Comparison of ENCODE assay signal across 1 cellular context in the genomic region with DNA sequence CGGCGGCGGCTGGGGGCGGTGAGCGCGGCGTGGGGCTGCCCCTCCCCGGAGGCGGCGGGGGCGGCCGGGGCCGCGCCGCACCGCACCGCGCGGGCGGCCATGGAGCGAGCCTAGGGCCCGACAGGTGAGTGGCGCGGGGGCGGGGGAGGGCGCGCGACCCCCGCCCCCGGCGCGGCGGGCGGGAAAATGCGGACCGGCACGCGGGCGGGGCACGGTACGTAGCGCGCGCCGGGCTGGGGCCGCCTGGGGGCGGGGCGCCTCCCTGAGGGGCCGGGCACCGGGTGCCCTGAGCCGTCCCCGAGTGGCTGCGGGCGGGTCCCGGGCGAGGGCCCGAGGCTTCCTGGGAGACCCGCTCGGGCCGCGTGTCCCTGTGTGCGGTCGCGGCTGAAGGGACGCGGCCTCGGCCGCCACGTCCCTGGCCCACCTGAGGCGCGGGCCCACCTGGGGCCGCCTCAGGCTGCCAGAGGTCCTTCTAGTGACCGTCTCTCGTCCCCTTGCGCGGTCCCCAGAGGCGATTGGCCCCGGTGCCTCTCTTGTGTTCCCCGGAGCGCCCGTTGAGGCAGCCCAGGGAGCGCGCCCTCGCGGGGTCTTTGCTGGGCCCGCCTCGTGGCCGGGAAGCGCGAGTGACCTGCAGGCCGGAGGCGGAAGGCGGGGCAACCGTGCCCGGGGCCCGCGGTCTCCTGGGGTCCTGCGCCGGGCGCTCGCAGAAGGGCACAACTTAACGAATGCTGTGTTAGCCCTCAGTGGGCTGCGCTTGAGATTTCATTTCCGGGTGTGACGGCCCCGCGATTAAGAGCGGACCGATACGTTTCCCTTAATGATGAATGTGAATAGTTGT.
TF ChIP-seq lines count a peak whose summit lies in the region.

No MANE protein-coding gene starts in this region.

TF ChIP-seq in HepG2, 621 proteins besides CTCF, POLR2A, EP300 and RAD21 (continued from another document and continues in another):
- TF ChIP-seq, protein P1, sequence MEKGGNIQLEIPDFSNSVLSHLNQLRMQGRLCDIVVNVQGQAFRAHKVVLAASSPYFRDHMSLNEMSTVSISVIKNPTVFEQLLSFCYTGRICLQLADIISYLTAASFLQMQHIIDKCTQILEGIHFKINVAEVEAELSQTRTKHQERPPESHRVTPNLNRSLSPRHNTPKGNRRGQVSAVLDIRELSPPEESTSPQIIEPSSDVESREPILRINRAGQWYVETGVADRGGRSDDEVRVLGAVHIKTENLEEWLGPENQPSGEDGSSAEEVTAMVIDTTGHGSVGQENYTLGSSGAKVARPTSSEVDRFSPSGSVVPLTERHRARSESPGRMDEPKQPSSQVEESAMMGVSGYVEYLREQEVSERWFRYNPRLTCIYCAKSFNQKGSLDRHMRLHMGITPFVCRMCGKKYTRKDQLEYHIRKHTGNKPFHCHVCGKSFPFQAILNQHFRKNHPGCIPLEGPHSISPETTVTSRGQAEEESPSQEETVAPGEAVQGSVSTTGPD (CRISPR knock-in tag; IDR thresholded peaks at IDR 0.05): no peak
- TF ChIP-seq, protein P2, sequence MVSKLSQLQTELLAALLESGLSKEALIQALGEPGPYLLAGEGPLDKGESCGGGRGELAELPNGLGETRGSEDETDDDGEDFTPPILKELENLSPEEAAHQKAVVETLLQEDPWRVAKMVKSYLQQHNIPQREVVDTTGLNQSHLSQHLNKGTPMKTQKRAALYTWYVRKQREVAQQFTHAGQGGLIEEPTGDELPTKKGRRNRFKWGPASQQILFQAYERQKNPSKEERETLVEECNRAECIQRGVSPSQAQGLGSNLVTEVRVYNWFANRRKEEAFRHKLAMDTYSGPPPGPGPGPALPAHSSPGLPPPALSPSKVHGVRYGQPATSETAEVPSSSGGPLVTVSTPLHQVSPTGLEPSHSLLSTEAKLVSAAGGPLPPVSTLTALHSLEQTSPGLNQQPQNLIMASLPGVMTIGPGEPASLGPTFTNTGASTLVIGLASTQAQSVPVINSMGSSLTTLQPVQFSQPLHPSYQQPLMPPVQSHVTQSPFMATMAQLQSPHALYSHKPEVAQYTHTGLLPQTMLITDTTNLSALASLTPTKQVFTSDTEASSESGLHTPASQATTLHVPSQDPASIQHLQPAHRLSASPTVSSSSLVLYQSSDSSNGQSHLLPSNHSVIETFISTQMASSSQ (IDR thresholded peaks at IDR 0.05; ENCODE audit: low read depth): no peak
- TF ChIP-seq, protein P2 (CRISPR knock-in tag; IDR thresholded peaks at IDR 0.05; ENCODE audit: borderline replicate concordance): no peak
- TF ChIP-seq, protein P3, sequence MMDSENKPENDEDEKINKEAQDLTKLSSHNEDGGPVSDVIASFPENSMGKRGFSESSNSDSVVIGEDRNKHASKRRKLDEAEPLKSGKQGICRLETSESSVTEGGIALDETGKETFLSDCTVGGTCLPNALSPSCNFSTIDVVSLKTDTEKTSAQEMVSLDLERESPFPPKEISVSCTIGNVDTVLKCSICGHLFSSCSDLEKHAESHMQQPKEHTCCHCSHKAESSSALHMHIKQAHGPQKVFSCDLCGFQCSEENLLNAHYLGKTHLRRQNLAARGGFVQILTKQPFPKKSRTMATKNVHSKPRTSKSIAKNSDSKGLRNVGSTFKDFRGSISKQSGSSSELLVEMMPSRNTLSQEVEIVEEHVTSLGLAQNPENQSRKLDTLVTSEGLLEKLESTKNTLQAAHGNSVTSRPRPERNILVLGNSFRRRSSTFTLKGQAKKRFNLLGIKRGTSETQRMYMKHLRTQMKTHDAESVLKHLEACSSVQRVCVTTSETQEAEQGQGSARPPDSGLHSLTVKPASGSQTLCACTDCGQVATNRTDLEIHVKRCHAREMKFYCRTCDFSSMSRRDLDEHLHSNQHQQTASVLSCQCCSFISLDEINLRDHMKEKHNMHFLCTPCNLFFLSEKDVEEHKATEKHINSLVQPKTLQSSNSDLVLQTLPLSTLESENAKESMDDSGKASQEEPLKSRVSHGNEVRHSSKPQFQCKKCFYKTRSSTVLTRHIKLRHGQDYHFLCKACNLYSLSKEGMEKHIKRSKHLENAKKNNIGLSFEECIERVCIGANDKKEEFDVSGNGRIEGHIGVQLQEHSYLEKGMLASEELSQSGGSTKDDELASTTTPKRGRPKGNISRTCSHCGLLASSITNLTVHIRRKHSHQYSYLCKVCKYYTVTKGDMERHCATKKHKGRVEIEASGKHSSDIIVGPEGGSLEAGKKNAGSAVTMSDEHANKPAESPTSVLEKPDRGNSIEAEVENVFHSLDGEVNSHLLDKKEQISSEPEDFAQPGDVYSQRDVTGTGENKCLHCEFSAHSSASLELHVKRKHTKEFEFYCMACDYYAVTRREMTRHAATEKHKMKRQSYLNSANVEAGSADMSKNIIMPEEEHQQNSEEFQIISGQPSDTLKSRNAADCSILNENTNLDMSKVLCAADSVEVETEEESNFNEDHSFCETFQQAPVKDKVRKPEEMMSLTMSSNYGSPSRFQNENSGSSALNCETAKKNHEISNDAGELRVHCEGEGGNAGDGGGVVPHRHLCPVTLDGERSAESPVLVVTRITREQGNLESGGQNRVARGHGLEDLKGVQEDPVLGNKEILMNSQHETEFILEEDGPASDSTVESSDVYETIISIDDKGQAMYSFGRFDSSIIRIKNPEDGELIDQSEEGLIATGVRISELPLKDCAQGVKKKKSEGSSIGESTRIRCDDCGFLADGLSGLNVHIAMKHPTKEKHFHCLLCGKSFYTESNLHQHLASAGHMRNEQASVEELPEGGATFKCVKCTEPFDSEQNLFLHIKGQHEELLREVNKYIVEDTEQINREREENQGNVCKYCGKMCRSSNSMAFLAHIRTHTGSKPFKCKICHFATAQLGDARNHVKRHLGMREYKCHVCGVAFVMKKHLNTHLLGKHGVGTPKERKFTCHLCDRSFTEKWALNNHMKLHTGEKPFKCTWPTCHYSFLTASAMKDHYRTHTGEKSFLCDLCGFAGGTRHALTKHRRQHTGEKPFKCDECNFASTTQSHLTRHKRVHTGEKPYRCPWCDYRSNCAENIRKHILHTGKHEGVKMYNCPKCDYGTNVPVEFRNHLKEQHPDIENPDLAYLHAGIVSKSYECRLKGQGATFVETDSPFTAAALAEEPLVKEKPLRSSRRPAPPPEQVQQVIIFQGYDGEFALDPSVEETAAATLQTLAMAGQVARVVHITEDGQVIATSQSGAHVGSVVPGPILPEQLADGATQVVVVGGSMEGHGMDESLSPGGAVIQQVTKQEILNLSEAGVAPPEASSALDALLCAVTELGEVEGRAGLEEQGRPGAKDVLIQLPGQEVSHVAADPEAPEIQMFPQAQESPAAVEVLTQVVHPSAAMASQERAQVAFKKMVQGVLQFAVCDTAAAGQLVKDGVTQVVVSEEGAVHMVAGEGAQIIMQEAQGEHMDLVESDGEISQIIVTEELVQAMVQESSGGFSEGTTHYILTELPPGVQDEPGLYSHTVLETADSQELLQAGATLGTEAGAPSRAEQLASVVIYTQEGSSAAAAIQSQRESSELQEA (CRISPR knock-in tag; IDR thresholded peaks at IDR 0.05; ENCODE audit: not compliant biosample characterization): peak; percentile 49
- TF ChIP-seq, protein P4, sequence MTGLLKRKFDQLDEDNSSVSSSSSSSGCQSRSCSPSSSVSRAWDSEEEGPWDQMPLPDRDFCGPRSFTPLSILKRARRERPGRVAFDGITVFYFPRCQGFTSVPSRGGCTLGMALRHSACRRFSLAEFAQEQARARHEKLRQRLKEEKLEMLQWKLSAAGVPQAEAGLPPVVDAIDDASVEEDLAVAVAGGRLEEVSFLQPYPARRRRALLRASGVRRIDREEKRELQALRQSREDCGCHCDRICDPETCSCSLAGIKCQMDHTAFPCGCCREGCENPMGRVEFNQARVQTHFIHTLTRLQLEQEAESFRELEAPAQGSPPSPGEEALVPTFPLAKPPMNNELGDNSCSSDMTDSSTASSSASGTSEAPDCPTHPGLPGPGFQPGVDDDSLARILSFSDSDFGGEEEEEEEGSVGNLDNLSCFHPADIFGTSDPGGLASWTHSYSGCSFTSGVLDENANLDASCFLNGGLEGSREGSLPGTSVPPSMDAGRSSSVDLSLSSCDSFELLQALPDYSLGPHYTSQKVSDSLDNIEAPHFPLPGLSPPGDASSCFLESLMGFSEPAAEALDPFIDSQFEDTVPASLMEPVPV (CRISPR knock-in tag; IDR thresholded peaks at IDR 0.05): peak; percentile 65; the same call in 1 of the 2 replicates
- peak; percentile 83; the same call in 1 of the 2 replicates for TF ChIP-seq EED (CRISPR knock-in tag; IDR thresholded peaks at IDR 0.05)
- TF ChIP-seq KMT2B (CRISPR knock-in tag; IDR thresholded peaks at IDR 0.05): peak; percentile 73
- TF ChIP-seq, protein P5, sequence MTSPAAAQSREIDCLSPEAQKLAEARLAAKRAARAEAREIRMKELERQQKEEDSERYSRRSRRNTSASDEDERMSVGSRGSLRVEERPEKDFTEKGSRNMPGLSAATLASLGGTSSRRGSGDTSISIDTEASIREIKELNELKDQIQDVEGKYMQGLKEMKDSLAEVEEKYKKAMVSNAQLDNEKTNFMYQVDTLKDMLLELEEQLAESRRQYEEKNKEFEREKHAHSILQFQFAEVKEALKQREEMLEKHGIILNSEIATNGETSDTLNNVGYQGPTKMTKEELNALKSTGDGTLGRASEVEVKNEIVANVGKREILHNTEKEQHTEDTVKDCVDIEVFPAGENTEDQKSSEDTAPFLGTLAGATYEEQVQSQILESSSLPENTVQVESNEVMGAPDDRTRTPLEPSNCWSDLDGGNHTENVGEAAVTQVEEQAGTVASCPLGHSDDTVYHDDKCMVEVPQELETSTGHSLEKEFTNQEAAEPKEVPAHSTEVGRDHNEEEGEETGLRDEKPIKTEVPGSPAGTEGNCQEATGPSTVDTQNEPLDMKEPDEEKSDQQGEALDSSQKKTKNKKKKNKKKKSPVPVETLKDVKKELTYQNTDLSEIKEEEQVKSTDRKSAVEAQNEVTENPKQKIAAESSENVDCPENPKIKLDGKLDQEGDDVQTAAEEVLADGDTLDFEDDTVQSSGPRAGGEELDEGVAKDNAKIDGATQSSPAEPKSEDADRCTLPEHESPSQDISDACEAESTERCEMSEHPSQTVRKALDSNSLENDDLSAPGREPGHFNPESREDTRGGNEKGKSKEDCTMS (CRISPR knock-in tag; conservative IDR thresholded peaks at IDR 0.05): no peak
- TF ChIP-seq ZNF598 (CRISPR knock-in tag; IDR thresholded peaks at IDR 0.05; ENCODE audit: borderline replicate concordance): no peak; the same call in 1 of the 2 replicates
- TF ChIP-seq, protein P6, sequence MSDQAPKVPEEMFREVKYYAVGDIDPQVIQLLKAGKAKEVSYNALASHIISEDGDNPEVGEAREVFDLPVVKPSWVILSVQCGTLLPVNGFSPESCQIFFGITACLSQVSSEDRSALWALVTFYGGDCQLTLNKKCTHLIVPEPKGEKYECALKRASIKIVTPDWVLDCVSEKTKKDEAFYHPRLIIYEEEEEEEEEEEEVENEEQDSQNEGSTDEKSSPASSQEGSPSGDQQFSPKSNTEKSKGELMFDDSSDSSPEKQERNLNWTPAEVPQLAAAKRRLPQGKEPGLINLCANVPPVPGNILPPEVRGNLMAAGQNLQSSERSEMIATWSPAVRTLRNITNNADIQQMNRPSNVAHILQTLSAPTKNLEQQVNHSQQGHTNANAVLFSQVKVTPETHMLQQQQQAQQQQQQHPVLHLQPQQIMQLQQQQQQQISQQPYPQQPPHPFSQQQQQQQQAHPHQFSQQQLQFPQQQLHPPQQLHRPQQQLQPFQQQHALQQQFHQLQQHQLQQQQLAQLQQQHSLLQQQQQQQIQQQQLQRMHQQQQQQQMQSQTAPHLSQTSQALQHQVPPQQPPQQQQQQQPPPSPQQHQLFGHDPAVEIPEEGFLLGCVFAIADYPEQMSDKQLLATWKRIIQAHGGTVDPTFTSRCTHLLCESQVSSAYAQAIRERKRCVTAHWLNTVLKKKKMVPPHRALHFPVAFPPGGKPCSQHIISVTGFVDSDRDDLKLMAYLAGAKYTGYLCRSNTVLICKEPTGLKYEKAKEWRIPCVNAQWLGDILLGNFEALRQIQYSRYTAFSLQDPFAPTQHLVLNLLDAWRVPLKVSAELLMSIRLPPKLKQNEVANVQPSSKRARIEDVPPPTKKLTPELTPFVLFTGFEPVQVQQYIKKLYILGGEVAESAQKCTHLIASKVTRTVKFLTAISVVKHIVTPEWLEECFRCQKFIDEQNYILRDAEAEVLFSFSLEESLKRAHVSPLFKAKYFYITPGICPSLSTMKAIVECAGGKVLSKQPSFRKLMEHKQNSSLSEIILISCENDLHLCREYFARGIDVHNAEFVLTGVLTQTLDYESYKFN (CRISPR knock-in tag; conservative IDR thresholded peaks at IDR 0.05): peak; percentile 34; the same call in 1 of the 2 replicates
- TF ChIP-seq NFRKB (IDR thresholded peaks at IDR 0.05): no peak
- no peak for TF ChIP-seq ZC3H4 (CRISPR knock-in tag; IDR thresholded peaks at IDR 0.05; ENCODE audit: borderline replicate concordance)
- TF ChIP-seq NKX3-1 (CRISPR knock-in tag; IDR thresholded peaks at IDR 0.05): peak; percentile 55; the same call in 1 of the 2 replicates
- peak; percentile 36; the same call in 1 of the 2 replicates for TF ChIP-seq ZNF746 (CRISPR knock-in tag; IDR thresholded peaks at IDR 0.05)
- no peak for TF ChIP-seq HIVEP1 (CRISPR knock-in tag; IDR thresholded peaks at IDR 0.05)
- TF ChIP-seq ZNF432 (CRISPR knock-in tag; IDR thresholded peaks at IDR 0.05; ENCODE audit: borderline replicate concordance): no peak
- no peak for TF ChIP-seq NFE2L1 (CRISPR knock-in tag; IDR thresholded peaks at IDR 0.05; ENCODE audit: borderline replicate concordance)
- TF ChIP-seq ZNF207 (IDR thresholded peaks at IDR 0.05; ENCODE audit: borderline replicate concordance): no peak
- TF ChIP-seq, protein P7, sequence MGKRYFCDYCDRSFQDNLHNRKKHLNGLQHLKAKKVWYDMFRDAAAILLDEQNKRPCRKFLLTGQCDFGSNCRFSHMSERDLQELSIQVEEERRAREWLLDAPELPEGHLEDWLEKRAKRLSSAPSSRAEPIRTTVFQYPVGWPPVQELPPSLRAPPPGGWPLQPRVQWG (CRISPR knock-in tag; IDR thresholded peaks at IDR 0.05; ENCODE audit: borderline replicate concordance, low read depth): no peak
- TF ChIP-seq ZFP62 (CRISPR knock-in tag; IDR thresholded peaks at IDR 0.05): no peak
- TF ChIP-seq ZNF34 (CRISPR knock-in tag; IDR thresholded peaks at IDR 0.05; ENCODE audit: borderline replicate concordance): 0 out of 2 replicates have a peak, but pooled peaks have one; percentile 60
